Comparison of ENCODE assay signal across 1 cellular context in the genomic region with DNA sequence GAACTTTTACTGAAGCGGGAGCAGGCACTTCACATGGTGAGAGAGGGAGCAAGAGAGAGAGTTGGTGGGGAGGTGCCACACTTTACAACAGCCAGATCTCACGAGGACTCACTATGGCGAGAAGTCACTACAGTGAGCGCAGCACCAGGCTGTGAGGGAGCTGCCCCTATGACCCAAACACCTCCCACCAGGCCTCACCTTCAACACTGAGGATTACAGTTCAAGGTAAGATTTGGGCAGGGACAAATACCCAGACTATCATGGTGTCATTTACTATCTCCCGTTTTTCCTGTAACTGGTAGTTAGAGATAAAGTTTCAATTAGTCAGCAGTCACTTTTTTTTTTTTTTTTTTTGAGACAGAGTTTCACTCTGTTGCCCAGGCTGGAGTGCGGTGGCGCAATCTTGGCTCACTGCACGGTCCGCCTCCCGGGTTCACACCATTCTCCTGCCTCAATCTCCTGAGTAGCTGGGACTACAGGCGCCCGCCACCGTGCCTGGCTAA.
TF ChIP-seq lines count a peak whose summit lies in the region.

No MANE protein-coding gene starts in this region.

TF ChIP-seq in K562, 482 proteins besides CTCF, POLR2A, EP300 and RAD21 (continued from another document and continues in another):
- TF ChIP-seq, protein P1, sequence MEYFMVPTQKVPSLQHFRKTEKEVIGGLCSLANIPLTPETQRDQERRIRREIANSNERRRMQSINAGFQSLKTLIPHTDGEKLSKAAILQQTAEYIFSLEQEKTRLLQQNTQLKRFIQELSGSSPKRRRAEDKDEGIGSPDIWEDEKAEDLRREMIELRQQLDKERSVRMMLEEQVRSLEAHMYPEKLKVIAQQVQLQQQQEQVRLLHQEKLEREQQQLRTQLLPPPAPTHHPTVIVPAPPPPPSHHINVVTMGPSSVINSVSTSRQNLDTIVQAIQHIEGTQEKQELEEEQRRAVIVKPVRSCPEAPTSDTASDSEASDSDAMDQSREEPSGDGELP (CRISPR knock-in tag; IDR thresholded peaks at IDR 0.05; ENCODE audit: borderline replicate concordance): no peak; the same call in 1 of the 2 replicates
- TF ChIP-seq POLR2B (IDR thresholded peaks at IDR 0.05; ENCODE audit: low read depth, partially characterized antibody): no peak
- no peak for TF ChIP-seq ZNF224 (CRISPR knock-in tag; IDR thresholded peaks at IDR 0.05)
- TF ChIP-seq, protein P2, sequence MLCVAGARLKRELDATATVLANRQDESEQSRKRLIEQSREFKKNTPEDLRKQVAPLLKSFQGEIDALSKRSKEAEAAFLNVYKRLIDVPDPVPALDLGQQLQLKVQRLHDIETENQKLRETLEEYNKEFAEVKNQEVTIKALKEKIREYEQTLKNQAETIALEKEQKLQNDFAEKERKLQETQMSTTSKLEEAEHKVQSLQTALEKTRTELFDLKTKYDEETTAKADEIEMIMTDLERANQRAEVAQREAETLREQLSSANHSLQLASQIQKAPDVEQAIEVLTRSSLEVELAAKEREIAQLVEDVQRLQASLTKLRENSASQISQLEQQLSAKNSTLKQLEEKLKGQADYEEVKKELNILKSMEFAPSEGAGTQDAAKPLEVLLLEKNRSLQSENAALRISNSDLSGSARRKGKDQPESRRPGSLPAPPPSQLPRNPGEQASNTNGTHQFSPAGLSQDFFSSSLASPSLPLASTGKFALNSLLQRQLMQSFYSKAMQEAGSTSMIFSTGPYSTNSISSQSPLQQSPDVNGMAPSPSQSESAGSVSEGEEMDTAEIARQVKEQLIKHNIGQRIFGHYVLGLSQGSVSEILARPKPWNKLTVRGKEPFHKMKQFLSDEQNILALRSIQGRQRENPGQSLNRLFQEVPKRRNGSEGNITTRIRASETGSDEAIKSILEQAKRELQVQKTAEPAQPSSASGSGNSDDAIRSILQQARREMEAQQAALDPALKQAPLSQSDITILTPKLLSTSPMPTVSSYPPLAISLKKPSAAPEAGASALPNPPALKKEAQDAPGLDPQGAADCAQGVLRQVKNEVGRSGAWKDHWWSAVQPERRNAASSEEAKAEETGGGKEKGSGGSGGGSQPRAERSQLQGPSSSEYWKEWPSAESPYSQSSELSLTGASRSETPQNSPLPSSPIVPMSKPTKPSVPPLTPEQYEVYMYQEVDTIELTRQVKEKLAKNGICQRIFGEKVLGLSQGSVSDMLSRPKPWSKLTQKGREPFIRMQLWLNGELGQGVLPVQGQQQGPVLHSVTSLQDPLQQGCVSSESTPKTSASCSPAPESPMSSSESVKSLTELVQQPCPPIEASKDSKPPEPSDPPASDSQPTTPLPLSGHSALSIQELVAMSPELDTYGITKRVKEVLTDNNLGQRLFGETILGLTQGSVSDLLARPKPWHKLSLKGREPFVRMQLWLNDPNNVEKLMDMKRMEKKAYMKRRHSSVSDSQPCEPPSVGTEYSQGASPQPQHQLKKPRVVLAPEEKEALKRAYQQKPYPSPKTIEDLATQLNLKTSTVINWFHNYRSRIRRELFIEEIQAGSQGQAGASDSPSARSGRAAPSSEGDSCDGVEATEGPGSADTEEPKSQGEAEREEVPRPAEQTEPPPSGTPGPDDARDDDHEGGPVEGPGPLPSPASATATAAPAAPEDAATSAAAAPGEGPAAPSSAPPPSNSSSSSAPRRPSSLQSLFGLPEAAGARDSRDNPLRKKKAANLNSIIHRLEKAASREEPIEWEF (CRISPR knock-in tag; IDR thresholded peaks at IDR 0.05): no peak
- TF ChIP-seq ZFP30 (CRISPR knock-in tag; IDR thresholded peaks at IDR 0.05; ENCODE audit: borderline replicate concordance): no peak
- peak; percentile 47; the same call in 1 of the 2 replicates for TF ChIP-seq ZNF175 (CRISPR knock-in tag; IDR thresholded peaks at IDR 0.05; ENCODE audit: low read depth)
- TF ChIP-seq CTBP1 (IDR thresholded peaks at IDR 0.05; ENCODE audit: borderline replicate concordance): peak; percentile 28; the same call in 1 of the 2 replicates
- no peak for TF ChIP-seq STAG1 (CRISPR knock-in tag; IDR thresholded peaks at IDR 0.05; ENCODE audit: borderline replicate concordance)
- TF ChIP-seq, protein P3, sequence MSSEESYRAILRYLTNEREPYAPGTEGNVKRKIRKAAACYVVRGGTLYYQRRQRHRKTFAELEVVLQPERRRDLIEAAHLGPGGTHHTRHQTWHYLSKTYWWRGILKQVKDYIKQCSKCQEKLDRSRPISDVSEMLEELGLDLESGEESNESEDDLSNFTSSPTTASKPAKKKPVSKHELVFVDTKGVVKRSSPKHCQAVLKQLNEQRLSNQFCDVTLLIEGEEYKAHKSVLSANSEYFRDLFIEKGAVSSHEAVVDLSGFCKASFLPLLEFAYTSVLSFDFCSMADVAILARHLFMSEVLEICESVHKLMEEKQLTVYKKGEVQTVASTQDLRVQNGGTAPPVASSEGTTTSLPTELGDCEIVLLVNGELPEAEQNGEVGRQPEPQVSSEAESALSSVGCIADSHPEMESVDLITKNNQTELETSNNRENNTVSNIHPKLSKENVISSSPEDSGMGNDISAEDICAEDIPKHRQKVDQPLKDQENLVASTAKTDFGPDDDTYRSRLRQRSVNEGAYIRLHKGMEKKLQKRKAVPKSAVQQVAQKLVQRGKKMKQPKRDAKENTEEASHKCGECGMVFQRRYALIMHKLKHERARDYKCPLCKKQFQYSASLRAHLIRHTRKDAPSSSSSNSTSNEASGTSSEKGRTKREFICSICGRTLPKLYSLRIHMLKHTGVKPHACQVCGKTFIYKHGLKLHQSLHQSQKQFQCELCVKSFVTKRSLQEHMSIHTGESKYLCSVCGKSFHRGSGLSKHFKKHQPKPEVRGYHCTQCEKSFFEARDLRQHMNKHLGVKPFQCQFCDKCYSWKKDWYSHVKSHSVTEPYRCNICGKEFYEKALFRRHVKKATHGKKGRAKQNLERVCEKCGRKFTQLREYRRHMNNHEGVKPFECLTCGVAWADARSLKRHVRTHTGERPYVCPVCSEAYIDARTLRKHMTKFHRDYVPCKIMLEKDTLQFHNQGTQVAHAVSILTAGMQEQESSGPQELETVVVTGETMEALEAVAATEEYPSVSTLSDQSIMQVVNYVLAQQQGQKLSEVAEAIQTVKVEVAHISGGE (CRISPR knock-in tag; IDR thresholded peaks at IDR 0.05): no peak
- TF ChIP-seq RBM17 (IDR thresholded peaks at IDR 0.05; ENCODE audit: borderline replicate concordance, low read depth, low read length): no peak
- TF ChIP-seq FUS (optimal IDR thresholded peaks at IDR 0.05; ENCODE audit: low read depth, low read length): no peak
- no peak for TF ChIP-seq ZKSCAN1 (IDR thresholded peaks at IDR 0.05; ENCODE audit: low read depth, low read length)
- TF ChIP-seq ETS2 (tag; IDR thresholded peaks at IDR 0.05; ENCODE audit: borderline replicate concordance, poor library complexity, severe bottlenecking): no peak
- TF ChIP-seq HNRNPLL (IDR thresholded peaks at IDR 0.05; ENCODE audit: low read depth, low read length, poor library complexity, severe bottlenecking): no peak
- peak; percentile 57 for TF ChIP-seq MTA2 (IDR thresholded peaks at IDR 0.05; ENCODE audit: low read depth)
- TF ChIP-seq ETV1 (tag; conservative IDR thresholded peaks at IDR 0.05; ENCODE audit: low read depth): no peak
- no peak for TF ChIP-seq TAF1 (IDR thresholded peaks at IDR 0.05; ENCODE audit: control insufficient read depth, extremely low read depth, insufficient read depth, low read length, severe bottlenecking)
- TF ChIP-seq MED1 (CRISPR knock-in tag; IDR thresholded peaks at IDR 0.05; ENCODE audit: borderline replicate concordance): no peak
- TF ChIP-seq, protein P4, sequence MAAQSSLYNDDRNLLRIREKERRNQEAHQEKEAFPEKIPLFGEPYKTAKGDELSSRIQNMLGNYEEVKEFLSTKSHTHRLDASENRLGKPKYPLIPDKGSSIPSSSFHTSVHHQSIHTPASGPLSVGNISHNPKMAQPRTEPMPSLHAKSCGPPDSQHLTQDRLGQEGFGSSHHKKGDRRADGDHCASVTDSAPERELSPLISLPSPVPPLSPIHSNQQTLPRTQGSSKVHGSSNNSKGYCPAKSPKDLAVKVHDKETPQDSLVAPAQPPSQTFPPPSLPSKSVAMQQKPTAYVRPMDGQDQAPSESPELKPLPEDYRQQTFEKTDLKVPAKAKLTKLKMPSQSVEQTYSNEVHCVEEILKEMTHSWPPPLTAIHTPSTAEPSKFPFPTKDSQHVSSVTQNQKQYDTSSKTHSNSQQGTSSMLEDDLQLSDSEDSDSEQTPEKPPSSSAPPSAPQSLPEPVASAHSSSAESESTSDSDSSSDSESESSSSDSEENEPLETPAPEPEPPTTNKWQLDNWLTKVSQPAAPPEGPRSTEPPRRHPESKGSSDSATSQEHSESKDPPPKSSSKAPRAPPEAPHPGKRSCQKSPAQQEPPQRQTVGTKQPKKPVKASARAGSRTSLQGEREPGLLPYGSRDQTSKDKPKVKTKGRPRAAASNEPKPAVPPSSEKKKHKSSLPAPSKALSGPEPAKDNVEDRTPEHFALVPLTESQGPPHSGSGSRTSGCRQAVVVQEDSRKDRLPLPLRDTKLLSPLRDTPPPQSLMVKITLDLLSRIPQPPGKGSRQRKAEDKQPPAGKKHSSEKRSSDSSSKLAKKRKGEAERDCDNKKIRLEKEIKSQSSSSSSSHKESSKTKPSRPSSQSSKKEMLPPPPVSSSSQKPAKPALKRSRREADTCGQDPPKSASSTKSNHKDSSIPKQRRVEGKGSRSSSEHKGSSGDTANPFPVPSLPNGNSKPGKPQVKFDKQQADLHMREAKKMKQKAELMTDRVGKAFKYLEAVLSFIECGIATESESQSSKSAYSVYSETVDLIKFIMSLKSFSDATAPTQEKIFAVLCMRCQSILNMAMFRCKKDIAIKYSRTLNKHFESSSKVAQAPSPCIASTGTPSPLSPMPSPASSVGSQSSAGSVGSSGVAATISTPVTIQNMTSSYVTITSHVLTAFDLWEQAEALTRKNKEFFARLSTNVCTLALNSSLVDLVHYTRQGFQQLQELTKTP (IDR thresholded peaks at IDR 0.05; ENCODE audit: low read depth in 1 of 2, partially characterized antibody in 2 of 2): peak in 1 of 2 experiments; percentile 69
- TF ChIP-seq, protein P5, sequence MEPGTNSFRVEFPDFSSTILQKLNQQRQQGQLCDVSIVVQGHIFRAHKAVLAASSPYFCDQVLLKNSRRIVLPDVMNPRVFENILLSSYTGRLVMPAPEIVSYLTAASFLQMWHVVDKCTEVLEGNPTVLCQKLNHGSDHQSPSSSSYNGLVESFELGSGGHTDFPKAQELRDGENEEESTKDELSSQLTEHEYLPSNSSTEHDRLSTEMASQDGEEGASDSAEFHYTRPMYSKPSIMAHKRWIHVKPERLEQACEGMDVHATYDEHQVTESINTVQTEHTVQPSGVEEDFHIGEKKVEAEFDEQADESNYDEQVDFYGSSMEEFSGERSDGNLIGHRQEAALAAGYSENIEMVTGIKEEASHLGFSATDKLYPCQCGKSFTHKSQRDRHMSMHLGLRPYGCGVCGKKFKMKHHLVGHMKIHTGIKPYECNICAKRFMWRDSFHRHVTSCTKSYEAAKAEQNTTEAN (CRISPR knock-in tag; IDR thresholded peaks at IDR 0.05): no peak
- TF ChIP-seq XRCC3 (IDR thresholded peaks at IDR 0.05): no peak
- TF ChIP-seq FOSL1 (tag; conservative IDR thresholded peaks at IDR 0.05): peak; percentile 80
- TF ChIP-seq, protein P6, sequence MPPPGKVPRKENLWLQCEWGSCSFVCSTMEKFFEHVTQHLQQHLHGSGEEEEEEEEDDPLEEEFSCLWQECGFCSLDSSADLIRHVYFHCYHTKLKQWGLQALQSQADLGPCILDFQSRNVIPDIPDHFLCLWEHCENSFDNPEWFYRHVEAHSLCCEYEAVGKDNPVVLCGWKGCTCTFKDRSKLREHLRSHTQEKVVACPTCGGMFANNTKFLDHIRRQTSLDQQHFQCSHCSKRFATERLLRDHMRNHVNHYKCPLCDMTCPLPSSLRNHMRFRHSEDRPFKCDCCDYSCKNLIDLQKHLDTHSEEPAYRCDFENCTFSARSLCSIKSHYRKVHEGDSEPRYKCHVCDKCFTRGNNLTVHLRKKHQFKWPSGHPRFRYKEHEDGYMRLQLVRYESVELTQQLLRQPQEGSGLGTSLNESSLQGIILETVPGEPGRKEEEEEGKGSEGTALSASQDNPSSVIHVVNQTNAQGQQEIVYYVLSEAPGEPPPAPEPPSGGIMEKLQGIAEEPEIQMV (tag; conservative IDR thresholded peaks at IDR 0.05; ENCODE audit: low read depth): peak; percentile 65; the same call in 1 of the 2 replicates
- no peak for TF ChIP-seq ZNF778 (CRISPR knock-in tag; IDR thresholded peaks at IDR 0.05)
- TF ChIP-seq NCOA2 (IDR thresholded peaks at IDR 0.05; ENCODE audit: partially characterized antibody in 2 of 2): no peak
- 0 out of 2 replicates have a peak, but pooled peaks have one; percentile 41 for TF ChIP-seq TRIM28 (IDR thresholded peaks at IDR 0.05)
- TF ChIP-seq, protein P7, sequence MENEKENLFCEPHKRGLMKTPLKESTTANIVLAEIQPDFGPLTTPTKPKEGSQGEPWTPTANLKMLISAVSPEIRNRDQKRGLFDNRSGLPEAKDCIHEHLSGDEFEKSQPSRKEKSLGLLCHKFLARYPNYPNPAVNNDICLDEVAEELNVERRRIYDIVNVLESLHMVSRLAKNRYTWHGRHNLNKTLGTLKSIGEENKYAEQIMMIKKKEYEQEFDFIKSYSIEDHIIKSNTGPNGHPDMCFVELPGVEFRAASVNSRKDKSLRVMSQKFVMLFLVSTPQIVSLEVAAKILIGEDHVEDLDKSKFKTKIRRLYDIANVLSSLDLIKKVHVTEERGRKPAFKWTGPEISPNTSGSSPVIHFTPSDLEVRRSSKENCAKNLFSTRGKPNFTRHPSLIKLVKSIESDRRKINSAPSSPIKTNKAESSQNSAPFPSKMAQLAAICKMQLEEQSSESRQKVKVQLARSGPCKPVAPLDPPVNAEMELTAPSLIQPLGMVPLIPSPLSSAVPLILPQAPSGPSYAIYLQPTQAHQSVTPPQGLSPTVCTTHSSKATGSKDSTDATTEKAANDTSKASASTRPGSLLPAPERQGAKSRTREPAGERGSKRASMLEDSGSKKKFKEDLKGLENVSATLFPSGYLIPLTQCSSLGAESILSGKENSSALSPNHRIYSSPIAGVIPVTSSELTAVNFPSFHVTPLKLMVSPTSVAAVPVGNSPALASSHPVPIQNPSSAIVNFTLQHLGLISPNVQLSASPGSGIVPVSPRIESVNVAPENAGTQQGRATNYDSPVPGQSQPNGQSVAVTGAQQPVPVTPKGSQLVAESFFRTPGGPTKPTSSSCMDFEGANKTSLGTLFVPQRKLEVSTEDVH (IDR thresholded peaks at IDR 0.05; ENCODE audit: low read depth, partially characterized antibody): no peak
- TF ChIP-seq, protein P8, sequence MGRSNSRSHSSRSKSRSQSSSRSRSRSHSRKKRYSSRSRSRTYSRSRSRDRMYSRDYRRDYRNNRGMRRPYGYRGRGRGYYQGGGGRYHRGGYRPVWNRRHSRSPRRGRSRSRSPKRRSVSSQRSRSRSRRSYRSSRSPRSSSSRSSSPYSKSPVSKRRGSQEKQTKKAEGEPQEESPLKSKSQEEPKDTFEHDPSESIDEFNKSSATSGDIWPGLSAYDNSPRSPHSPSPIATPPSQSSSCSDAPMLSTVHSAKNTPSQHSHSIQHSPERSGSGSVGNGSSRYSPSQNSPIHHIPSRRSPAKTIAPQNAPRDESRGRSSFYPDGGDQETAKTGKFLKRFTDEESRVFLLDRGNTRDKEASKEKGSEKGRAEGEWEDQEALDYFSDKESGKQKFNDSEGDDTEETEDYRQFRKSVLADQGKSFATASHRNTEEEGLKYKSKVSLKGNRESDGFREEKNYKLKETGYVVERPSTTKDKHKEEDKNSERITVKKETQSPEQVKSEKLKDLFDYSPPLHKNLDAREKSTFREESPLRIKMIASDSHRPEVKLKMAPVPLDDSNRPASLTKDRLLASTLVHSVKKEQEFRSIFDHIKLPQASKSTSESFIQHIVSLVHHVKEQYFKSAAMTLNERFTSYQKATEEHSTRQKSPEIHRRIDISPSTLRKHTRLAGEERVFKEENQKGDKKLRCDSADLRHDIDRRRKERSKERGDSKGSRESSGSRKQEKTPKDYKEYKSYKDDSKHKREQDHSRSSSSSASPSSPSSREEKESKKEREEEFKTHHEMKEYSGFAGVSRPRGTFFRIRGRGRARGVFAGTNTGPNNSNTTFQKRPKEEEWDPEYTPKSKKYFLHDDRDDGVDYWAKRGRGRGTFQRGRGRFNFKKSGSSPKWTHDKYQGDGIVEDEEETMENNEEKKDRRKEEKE (IDR thresholded peaks at IDR 0.05; ENCODE audit: borderline replicate concordance in 1 of 2, control insufficient read depth in 1 of 2, low read depth in 2 of 2, low read length in 1 of 2): no peak
- peak; percentile 95 for TF ChIP-seq ZNF384 (IDR thresholded peaks at IDR 0.05; ENCODE audit: low read depth, low read length)
- TF ChIP-seq MCM5 (IDR thresholded peaks at IDR 0.05; ENCODE audit: low read depth): no peak
- TF ChIP-seq ZNF717 (CRISPR knock-in tag; IDR thresholded peaks at IDR 0.05): no peak
